In the genomic region with DNA sequence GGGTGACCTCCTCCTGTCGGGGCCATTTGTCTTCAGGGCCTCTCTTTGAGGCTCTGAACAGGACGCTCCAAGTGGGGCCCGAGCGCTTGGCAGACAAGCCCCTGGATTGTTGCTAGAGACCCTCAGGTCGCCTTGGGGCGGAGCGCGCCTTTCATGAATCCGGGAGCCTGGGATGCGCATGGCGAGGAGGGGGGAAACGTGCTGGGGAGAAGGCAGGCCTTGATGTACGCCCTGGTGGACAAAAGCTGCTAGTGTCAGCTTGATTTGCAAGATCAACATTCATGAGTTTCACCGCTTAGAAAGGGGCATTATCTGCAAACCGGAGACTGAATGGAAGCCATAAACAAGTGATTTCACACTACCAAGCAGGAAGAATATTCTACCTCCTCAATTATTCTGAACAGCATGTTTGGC, we compare ENCODE assay signal across 8 cellular contexts.
DNase-seq lines count a peak whose midpoint lies in the region; ATAC-seq, FAIRE-seq and TF ChIP-seq lines count a peak whose summit lies in the region.

No MANE protein-coding gene starts in this region.

- no peaks in the 10 kb centered on the region for H4K20me1 ChIP-seq in OCI-LY3 (ENCODE audit: insufficient read depth, low read length)
- H4K20me1 ChIP-seq in endothelial cell of umbilical vein (replicated peaks; ENCODE audit: control insufficient read depth, extremely low read depth, insufficient read depth, low read length), result no peaks in the 10 kb centered on the region

- POLR2A ChIA-PET in endothelial cell of umbilical vein (lab: Charles Lee), result no interaction called here

- dilution Hi-C loops in endothelial cell of umbilical vein (cut with MboI; ENCODE audit: extremely low pct_ligation_motif_present, low sequenced_read_pairs), result no loop called here

- DNase-seq in C1 segment of cervical spinal cord (lab: John Stamatoyannopoulos, UW) (peak in 9 of 14 donors; percentile 46 to 92 (median 76)), GM20000 (ENCODE audit: low spot score) (peak; percentile 9), endothelial cell of umbilical vein (ENCODE audit: low read depth, low spot score) (peak; percentile 87), mucosa of descending colon (peak; percentile 10 to 49 (median 40)), AG08396 (ENCODE audit: low spot score) (no peak), mesenteric fat pad (ENCODE audit: low spot score) (no peak)
- DNase-seq in stimulated activated CD4-positive, alpha-beta T cell treated with anti-CD3 and anti-CD28 coated beads, Interleukin-1b, Interleukin-23, amount 100 ng/mL, for 48 hours, result no peak

- peak; percentile 6 for ATAC-seq in mucosa of descending colon

- peak overlapping the region; percentile 93 for H3K4me2 ChIP-seq in OCI-LY3 (ENCODE audit: low read length)
- peak overlapping the region; percentile 92 for H3K4me2 ChIP-seq in endothelial cell of umbilical vein (ENCODE audit: insufficient read depth, low read length)

- CTCF ChIA-PET in endothelial cell of umbilical vein (lab: Charles Lee), result interaction anchor here (0.9 to 2.9 kb wide), 13 partner anchors 11 to 487 kb away, joined by 3 to 17 read pairs (median 4); no protein-coding TSS in a partner anchor

- H3K27ac ChIP-seq in OCI-LY3 (ENCODE audit: low read length) (no peak overlapping the region), endothelial cell of umbilical vein (ENCODE audit: insufficient read depth, low read depth, low read length) (peak overlapping the region; percentile 27)

- intact Hi-C loops in endothelial cell of umbilical vein (cut with micrococcal nuclease) (loop anchor here (1.0 to 5.0 kb wide), 5 partner anchors 34 to 486 kb away; a partner anchor contains a TSS), mucosa of descending colon (cut with DNase I, micrococcal nuclease) (loop anchor here in 1 of 2 donors (10.0 kb wide), 1 partner anchor 223 kb away; no protein-coding TSS in a partner anchor)

- peaks cover 8% of the 10 kb centered on the region; the same call in 1 of the 2 replicates for H3K4me1 ChIP-seq in OCI-LY3 (ENCODE audit: low read length)
- H3K4me1 ChIP-seq in endothelial cell of umbilical vein (ENCODE audit: control insufficient read depth, extremely low read depth, insufficient read depth, low read length), result peaks cover 14% of the 10 kb centered on the region
- H3K4me1 ChIP-seq in mucosa of descending colon (ENCODE audit: low read depth), result peaks cover 5% of the 10 kb centered on the region

- H3K9me1 ChIP-seq in endothelial cell of umbilical vein (replicated peaks; ENCODE audit: control insufficient read depth, extremely low read depth, insufficient read depth, low read length), result no peaks in the 10 kb centered on the region

- H3K79me2 ChIP-seq in OCI-LY3 (ENCODE audit: low read length) (no peaks in the 10 kb centered on the region), endothelial cell of umbilical vein (ENCODE audit: control insufficient read depth, insufficient read depth, low read length) (no peaks in the 10 kb centered on the region)

- TSS peak; percentile 52 for BruUV-seq in endothelial cell of umbilical vein (replicated peaks; lab: Mats Ljungman, UMichigan)

- H3K9me3 ChIP-seq in OCI-LY3 (ENCODE audit: insufficient read depth, low read length) (no peaks in the 10 kb centered on the region), endothelial cell of umbilical vein (replicated peaks; ENCODE audit: control insufficient read depth, insufficient read depth, low read length) (no peaks in the 10 kb centered on the region), mucosa of descending colon (no peaks in the 10 kb centered on the region)

- no peaks in the 10 kb centered on the region for H3K27me3 ChIP-seq in OCI-LY3 (ENCODE audit: low read depth, low read length)
- peaks cover 0 to 2% of the 10 kb centered on the region in 2 experiments for H3K27me3 ChIP-seq in endothelial cell of umbilical vein (ENCODE audit: control insufficient read depth in 2 of 2, insufficient read depth in 2 of 2, low read length in 2 of 2)

- TF ChIP-seq POLR2A in endothelial cell of umbilical vein (IDR thresholded peaks at IDR 0.05; ENCODE audit: low read depth, low read length), result no peak

- H2AFZ ChIP-seq in OCI-LY3 (ENCODE audit: low read depth, low read length) (peak overlapping the region; percentile 75), endothelial cell of umbilical vein (ENCODE audit: low read depth, low read length) (peak overlapping the region; percentile 99)

- no peak for TF ChIP-seq CTCF in GM20000 (IDR thresholded peaks at IDR 0.05; ENCODE audit: extremely low read depth, missing control alignments)
- no peak for TF ChIP-seq CTCF in OCI-LY3 (IDR thresholded peaks at IDR 0.05; ENCODE audit: low read depth, low read length)
- peak; percentile 47 to 59 for TF ChIP-seq CTCF in endothelial cell of umbilical vein (IDR thresholded peaks at IDR 0.05; ENCODE audit: extremely low read depth in 1 of 2, insufficient read depth in 1 of 2, low read depth in 1 of 2, low read length in 2 of 2)
- no peak for TF ChIP-seq CTCF in mucosa of descending colon (IDR thresholded peaks at IDR 0.05)

- H3K9ac ChIP-seq in OCI-LY3 (ENCODE audit: low read length) (peak overlapping the region; percentile 30; the same call in 1 of the 2 replicates), endothelial cell of umbilical vein (replicated peaks; ENCODE audit: extremely low read depth, insufficient read depth, low read length) (peak overlapping the region; percentile 48)

- no peaks in the 10 kb centered on the region for H3K36me3 ChIP-seq in OCI-LY3 (replicated peaks; ENCODE audit: low read depth, low read length)
- no peaks in the 10 kb centered on the region for H3K36me3 ChIP-seq in endothelial cell of umbilical vein (ENCODE audit: control insufficient read depth in 2 of 2, extremely low read depth in 1 of 2, insufficient read depth in 2 of 2, low read length in 2 of 2)
- no peaks in the 10 kb centered on the region for H3K36me3 ChIP-seq in mucosa of descending colon (ENCODE audit: low read depth)

- H3K4me3 ChIP-seq in OCI-LY3 (ENCODE audit: low read length) (peak overlapping the region; percentile 83), endothelial cell of umbilical vein (replicated peaks in 1 of 3; ENCODE audit: insufficient read depth in 1 of 3, low read depth in 1 of 3, low read length in 3 of 3) (peak overlapping the region; percentile 31 to 67 (median 36)), mucosa of descending colon (no peak overlapping the region)

- no peak for FAIRE-seq in endothelial cell of umbilical vein (lab: Jason Lieb, UNC)

TF ChIP-seq in endothelial cell of umbilical vein, 7 proteins besides CTCF, POLR2A, EP300 and RAD21:
- TF ChIP-seq, protein P1, sequence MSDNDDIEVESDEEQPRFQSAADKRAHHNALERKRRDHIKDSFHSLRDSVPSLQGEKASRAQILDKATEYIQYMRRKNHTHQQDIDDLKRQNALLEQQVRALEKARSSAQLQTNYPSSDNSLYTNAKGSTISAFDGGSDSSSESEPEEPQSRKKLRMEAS (IDR thresholded peaks at IDR 0.05; ENCODE audit: insufficient read depth, insufficient read length), result no peak
- no peak for TF ChIP-seq GATA2 (IDR thresholded peaks at IDR 0.05; ENCODE audit: insufficient read depth, insufficient read length, low read depth, low read length)
- TF ChIP-seq MYC (IDR thresholded peaks at IDR 0.05; ENCODE audit: low read depth, low read length), result no peak
- no peak for TF ChIP-seq JUN (IDR thresholded peaks at IDR 0.05; ENCODE audit: borderline replicate concordance, insufficient read depth, insufficient read length, low read depth)
- TF ChIP-seq POLR2AphosphoS5 (IDR thresholded peaks at IDR 0.05; ENCODE audit: insufficient read depth, low read depth, low read length), result no peak
- TF ChIP-seq FOS (IDR thresholded peaks at IDR 0.05; ENCODE audit: borderline replicate concordance, insufficient read depth, low read length), result no peak
- TF ChIP-seq EZH2 (IDR thresholded peaks at IDR 0.05; ENCODE audit: borderline replicate concordance, low read depth, low read length, severe bottlenecking), result no peak
TF ChIP-seq in endothelial cell of umbilical vein: peak in this region for 0.

Comparison
In these comparisons a context has a peak if more than half of its experiments do, and no peak if none do; other contexts are left out.
1. DNase-seq: peak in C1 segment of cervical spinal cord (9 of 14), GM20000 (single experiment), endothelial cell of umbilical vein (single experiment) and mucosa of descending colon (3 of 3); none in AG08396 (single experiment), mesenteric fat pad (single experiment) and stimulated activated CD4-positive, alpha-beta T cell treated with anti-CD3 and anti-CD28 coated beads, Interleukin-1b, Interleukin-23, amount 100 ng/mL, for 48 hours (single experiment).
2. CTCF ChIP-seq: peak in endothelial cell of umbilical vein (2 of 2); none in GM20000 (single experiment), OCI-LY3 (single experiment) and mucosa of descending colon (single experiment).